In the genomic region with DNA sequence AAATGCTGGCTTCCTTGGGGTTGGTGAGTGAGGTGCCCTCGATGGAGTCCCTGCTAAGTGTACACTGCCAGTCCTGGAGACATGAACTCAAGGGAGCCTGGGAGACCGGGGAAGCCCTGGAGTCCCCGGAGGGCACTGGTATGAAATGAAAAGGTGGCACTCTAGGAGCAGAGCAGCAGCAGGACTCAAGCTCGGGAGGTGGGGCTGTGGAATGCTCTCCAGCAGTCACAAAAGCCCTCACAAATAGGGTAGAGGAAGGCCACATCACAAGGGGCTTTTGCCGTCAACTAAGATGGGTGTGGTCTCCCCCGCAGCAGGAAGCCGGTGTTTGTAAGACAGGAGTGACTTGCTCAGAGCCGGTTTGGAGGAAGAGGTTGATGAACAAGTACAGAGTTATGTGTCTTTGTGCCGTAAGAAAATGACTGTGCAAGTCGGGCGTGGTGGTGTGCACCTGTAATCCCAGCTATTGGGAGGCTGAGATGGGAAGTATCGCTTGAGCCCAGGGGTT, we compare ENCODE assay signal across 1 cellular context.
TF ChIP-seq lines count a peak whose summit lies in the region.

No MANE protein-coding gene starts in this region.

TF ChIP-seq in K562, 482 proteins besides CTCF, POLR2A, EP300 and RAD21 (continued from another document):
- TF ChIP-seq, protein P1, sequence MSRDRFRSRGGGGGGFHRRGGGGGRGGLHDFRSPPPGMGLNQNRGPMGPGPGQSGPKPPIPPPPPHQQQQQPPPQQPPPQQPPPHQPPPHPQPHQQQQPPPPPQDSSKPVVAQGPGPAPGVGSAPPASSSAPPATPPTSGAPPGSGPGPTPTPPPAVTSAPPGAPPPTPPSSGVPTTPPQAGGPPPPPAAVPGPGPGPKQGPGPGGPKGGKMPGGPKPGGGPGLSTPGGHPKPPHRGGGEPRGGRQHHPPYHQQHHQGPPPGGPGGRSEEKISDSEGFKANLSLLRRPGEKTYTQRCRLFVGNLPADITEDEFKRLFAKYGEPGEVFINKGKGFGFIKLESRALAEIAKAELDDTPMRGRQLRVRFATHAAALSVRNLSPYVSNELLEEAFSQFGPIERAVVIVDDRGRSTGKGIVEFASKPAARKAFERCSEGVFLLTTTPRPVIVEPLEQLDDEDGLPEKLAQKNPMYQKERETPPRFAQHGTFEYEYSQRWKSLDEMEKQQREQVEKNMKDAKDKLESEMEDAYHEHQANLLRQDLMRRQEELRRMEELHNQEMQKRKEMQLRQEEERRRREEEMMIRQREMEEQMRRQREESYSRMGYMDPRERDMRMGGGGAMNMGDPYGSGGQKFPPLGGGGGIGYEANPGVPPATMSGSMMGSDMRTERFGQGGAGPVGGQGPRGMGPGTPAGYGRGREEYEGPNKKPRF (IDR thresholded peaks at IDR 0.05; ENCODE audit: low read depth, low read length) = no peak
- TF ChIP-seq, protein P2, sequence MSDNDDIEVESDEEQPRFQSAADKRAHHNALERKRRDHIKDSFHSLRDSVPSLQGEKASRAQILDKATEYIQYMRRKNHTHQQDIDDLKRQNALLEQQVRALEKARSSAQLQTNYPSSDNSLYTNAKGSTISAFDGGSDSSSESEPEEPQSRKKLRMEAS (CRISPR knock-in tag; IDR thresholded peaks at IDR 0.05) = no peak
- TF ChIP-seq SIX5 (IDR thresholded peaks at IDR 0.05; ENCODE audit: borderline replicate concordance in 1 of 2, insufficient read depth in 1 of 2, low read depth in 1 of 2, low read length in 2 of 2) (no peak), CTBP1 (IDR thresholded peaks at IDR 0.05; ENCODE audit: borderline replicate concordance) (no peak)
- TF ChIP-seq, protein P3, sequence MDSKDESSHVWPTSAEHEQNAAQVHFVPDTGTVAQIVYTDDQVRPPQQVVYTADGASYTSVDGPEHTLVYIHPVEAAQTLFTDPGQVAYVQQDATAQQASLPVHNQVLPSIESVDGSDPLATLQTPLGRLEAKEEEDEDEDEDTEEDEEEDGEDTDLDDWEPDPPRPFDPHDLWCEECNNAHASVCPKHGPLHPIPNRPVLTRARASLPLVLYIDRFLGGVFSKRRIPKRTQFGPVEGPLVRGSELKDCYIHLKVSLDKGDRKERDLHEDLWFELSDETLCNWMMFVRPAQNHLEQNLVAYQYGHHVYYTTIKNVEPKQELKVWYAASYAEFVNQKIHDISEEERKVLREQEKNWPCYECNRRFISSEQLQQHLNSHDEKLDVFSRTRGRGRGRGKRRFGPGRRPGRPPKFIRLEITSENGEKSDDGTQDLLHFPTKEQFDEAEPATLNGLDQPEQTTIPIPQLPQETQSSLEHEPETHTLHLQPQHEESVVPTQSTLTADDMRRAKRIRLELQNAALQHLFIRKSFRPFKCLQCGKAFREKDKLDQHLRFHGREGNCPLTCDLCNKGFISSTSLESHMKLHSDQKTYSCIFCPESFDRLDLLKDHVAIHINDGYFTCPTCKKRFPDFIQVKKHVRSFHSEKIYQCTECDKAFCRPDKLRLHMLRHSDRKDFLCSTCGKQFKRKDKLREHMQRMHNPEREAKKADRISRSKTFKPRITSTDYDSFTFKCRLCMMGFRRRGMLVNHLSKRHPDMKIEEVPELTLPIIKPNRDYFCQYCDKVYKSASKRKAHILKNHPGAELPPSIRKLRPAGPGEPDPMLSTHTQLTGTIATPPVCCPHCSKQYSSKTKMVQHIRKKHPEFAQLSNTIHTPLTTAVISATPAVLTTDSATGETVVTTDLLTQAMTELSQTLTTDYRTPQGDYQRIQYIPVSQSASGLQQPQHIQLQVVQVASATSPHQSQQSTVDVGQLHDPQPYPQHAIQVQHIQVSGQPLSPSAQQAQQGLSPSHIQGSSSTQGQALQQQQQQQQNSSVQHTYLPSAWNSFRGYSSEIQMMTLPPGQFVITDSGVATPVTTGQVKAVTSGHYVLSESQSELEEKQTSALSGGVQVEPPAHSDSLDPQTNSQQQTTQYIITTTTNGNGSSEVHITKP (IDR thresholded peaks at IDR 0.05; ENCODE audit: partially characterized antibody) = no peak
